ENCODE assay signal across 8 cellular contexts in genomic region chr10:102153093-102153620, GRCh38. TPM values are rescaled to one million over a fixed set of nuclear protein-coding genes. Genes with fewer than 3 reads are reported as not detected.
DNase-seq lines count a peak whose midpoint lies in the region; FAIRE-seq and TF ChIP-seq lines count a peak whose summit lies in the region.

No MANE protein-coding gene starts in this region.

- TF ChIP-seq POLR2A in H1 (IDR thresholded peaks at IDR 0.05; ENCODE audit: control extremely low read depth in 1 of 2, low read depth in 2 of 2, low read length in 2 of 2) (no peak), H54 (IDR thresholded peaks at IDR 0.05; ENCODE audit: low read depth, low read length) (no peak)

- H3K27me3 ChIP-seq in MG63: no peaks in the 10 kb centered on the region
- H3K27me3 ChIP-seq in H1 (replicated peaks in 1 of 4; ENCODE audit: control insufficient read depth in 3 of 4, extremely low read depth in 1 of 4, insufficient read depth in 3 of 4, low read length in 3 of 4): no peaks in the 10 kb centered on the region

- no peak overlapping the region for H2BK15ac ChIP-seq in H1 (ENCODE audit: low read length)

- intact Hi-C loops in CD14-positive monocyte (cut with micrococcal nuclease): loop anchor here (2.0 to 5.0 kb wide), 2 partner anchors 20 to 321 kb away; partner anchors contain the start of gene PPRC1 (in 1 of the 2)

- no peak overlapping the region for H2BK5ac ChIP-seq in H1 (ENCODE audit: low read depth, low read length)

- H3K4me3 ChIP-seq in MG63 (peak overlapping the region; percentile 98), H1 (ENCODE audit: extremely low read depth in 1 of 4, insufficient read depth in 2 of 4, low read depth in 3 of 4, low read length in 4 of 4) (peak overlapping the region; percentile 70 to 100 (median 94))

- H3K4me2 ChIP-seq in H1 (ENCODE audit: insufficient read depth in 1 of 2, low read depth in 2 of 2, low read length in 2 of 2): peak overlapping the region; percentile 71 to 80

- H3K4me1 Mint-ChIP-seq in CD14-positive monocyte (peaks cover 18% of the 10 kb centered on the region), neural crest cell (peaks cover 26% of the 10 kb centered on the region)

- peak overlapping the region; percentile 97; the same call in 1 of the 2 replicates for H3K27ac ChIP-seq in H1 (ENCODE audit: low read depth, low read length)

- POLR2A ChIA-PET in H1 (lab: Charles Lee; ENCODE audit: partially characterized antibody): interaction anchor here (1.4 to 20.0 kb wide), 9 partner anchors 1 to 51 kb away, joined by 3 to 408 read pairs (median 30); partner anchors contain the start of genes LDB1, NOLC1 and PPRC1

- no peak overlapping the region for H2BK20ac ChIP-seq in H1 (ENCODE audit: low read length)

- TF ChIP-seq RAD21 in H1 (IDR thresholded peaks at IDR 0.05 in 1 of 2, conservative IDR thresholded peaks at IDR 0.05 in 1 of 2; ENCODE audit: low read depth in 2 of 2, low read length in 2 of 2): no peak

- H3K9me3 Mint-ChIP-seq in CD14-positive monocyte: no peaks in the 10 kb centered on the region
- no peaks in the 10 kb centered on the region for H3K9me3 Mint-ChIP-seq in neural crest cell

- H3K79me1 ChIP-seq in H1 (ENCODE audit: low read depth, low read length): peaks cover 13% of the 10 kb centered on the region

- H3K56ac ChIP-seq in H1 (replicated peaks; ENCODE audit: insufficient read length, low read depth, low read length): no peak overlapping the region

- no peak for TF ChIP-seq EP300 in H1 (IDR thresholded peaks at IDR 0.05; ENCODE audit: borderline replicate concordance in 1 of 2, low read depth in 2 of 2, low read length in 2 of 2)

- H3K14ac ChIP-seq in H1 (ENCODE audit: insufficient read length): no peak overlapping the region

- H3K18ac ChIP-seq in H1 (ENCODE audit: extremely low read depth, low read length): 0 out of 2 replicates have a peak overlapping the region, but pooled peaks have one; percentile 52

- no peak overlapping the region for H2BK120ac ChIP-seq in H1 (replicated peaks; ENCODE audit: low read depth, low read length)

- no peak overlapping the region for H3K23ac ChIP-seq in H1 (ENCODE audit: insufficient read length)

- no peak for TF ChIP-seq CTCF in CD14-positive monocyte (IDR thresholded peaks at IDR 0.05)
- no peak for TF ChIP-seq CTCF in H1 (IDR thresholded peaks at IDR 0.05; ENCODE audit: control extremely low read depth in 1 of 3, insufficient read depth in 1 of 3, low read depth in 1 of 3, low read length in 3 of 3)
- TF ChIP-seq CTCF in neural crest cell (conservative IDR thresholded peaks at IDR 0.05): no peak

- no peak overlapping the region for H4K8ac ChIP-seq in H1 (ENCODE audit: extremely low read depth, insufficient read depth, low read length)

- H3K4ac ChIP-seq in H1 (replicated peaks; ENCODE audit: insufficient read length, low read depth, low read length): no peak overlapping the region

- H3K9me3 ChIP-seq in MG63: no peaks in the 10 kb centered on the region
- no peaks in the 10 kb centered on the region for H3K9me3 ChIP-seq in H1 (ENCODE audit: insufficient read depth in 2 of 2, low read depth in 1 of 2, low read length in 1 of 2)

- H3K36me3 Mint-ChIP-seq in CD14-positive monocyte: peaks cover 47 to 61% of the 10 kb centered on the region in 2 donors
- H3K36me3 Mint-ChIP-seq in neural crest cell (ENCODE audit: low read depth): peaks cover 21% of the 10 kb centered on the region

- peaks cover 8% of the 10 kb centered on the region for H3K23me2 ChIP-seq in H1 (ENCODE audit: low read depth, low read length)

- H3K4me3 Mint-ChIP-seq in CD14-positive monocyte: peak overlapping the region; percentile 87 to 95
- H3K4me3 Mint-ChIP-seq in neural crest cell: peak overlapping the region; percentile 98

- H3K27ac Mint-ChIP-seq in CD14-positive monocyte (peak overlapping the region; percentile 42 to 96 (median 94)), neural crest cell (ENCODE audit: unreplicated experiment) (peak overlapping the region; percentile 99)

- H3K9ac ChIP-seq in H1 (replicated peaks in 1 of 4; ENCODE audit: extremely low read depth in 1 of 4, low read depth in 3 of 4, low read length in 3 of 4): peak overlapping the region; percentile 86 to 100 (median 95)

- peaks cover 0 to 8% (median 4%) of the 10 kb centered on the region in 4 experiments; a peak in 5 of 7 replicates for H3K4me1 ChIP-seq in H1 (replicated peaks in 1 of 4; ENCODE audit: control insufficient read depth in 3 of 4, insufficient read depth in 4 of 4, low read length in 3 of 4)

- H3K27me3 Mint-ChIP-seq in CD14-positive monocyte (ENCODE audit: low read depth in 3 of 3) (peaks cover 0 to 6% (median 0%) of the 10 kb centered on the region in 3 donors), neural crest cell (ENCODE audit: low read depth) (no peaks in the 10 kb centered on the region)

- DNase-seq in CD14-positive monocyte (ENCODE audit: low spot score) (no peak), MG63 (no peak), H1 (ENCODE audit: low read depth in 1 of 2, low spot score in 2 of 2) (no peak), neural crest cell (ENCODE audit: low read depth, low spot score) (no peak), H54 (ENCODE audit: insufficient read length, low spot score) (no peak), NCI-H345 treated with DMSO at 0.1 percent for 48 hours (lab: John Stamatoyannopoulos, UW; ENCODE audit: unreplicated experiment) (no peak), cortex of kidney (lab: John Stamatoyannopoulos, UW) (no peak)
- no peak for DNase-seq in stimulated activated CD4-positive, alpha-beta T cell treated with anti-CD3 and anti-CD28 coated beads, Interleukin-1b, Interleukin-23, amount 100 ng/mL, for 48 hours

- H3K79me2 ChIP-seq in H1 (ENCODE audit: control insufficient read depth in 1 of 2, insufficient read depth in 2 of 2, low read length in 2 of 2): peaks cover 31 to 52% of the 10 kb centered on the region in 2 experiments

- 0 out of 2 replicates have a peak overlapping the region, but pooled peaks have one; percentile 44 for H2AK5ac ChIP-seq in H1 (ENCODE audit: low read depth, low read length)

- WGBS in H1 (ENCODE audit: extremely low coverage in 1 of 2, insufficient coverage in 1 of 2, insufficient read length in 1 of 2, insufficient replicate concordance in 2 of 2, low coverage in 1 of 2, low lambda C conversion rate in 2 of 2, missing lambda C conversion rate in 1 of 2), 2 experiments: 44% methylated on average over 5 of the region's 5 CpGs; no CpG with 5 or more reads in 1 of the 2 experiments

- H3K36me3 ChIP-seq in MG63 (peaks cover 78% of the 10 kb centered on the region), H1 (ENCODE audit: control insufficient read depth in 2 of 4, insufficient read depth in 4 of 4, low read length in 3 of 4) (peaks cover 35 to 50% (median 40%) of the 10 kb centered on the region in 4 experiments)

- CTCF ChIA-PET in H1 (lab: Charles Lee; ENCODE audit: partially characterized antibody): interaction anchor here (0.5 to 1.5 kb wide), 5 partner anchors 12 to 326 kb away, joined by 3 to 5 read pairs (median 4); partner anchors contain the start of gene PPRC1

- no peak overlapping the region for H2AFZ ChIP-seq in H1 (ENCODE audit: low read length)

- 0 out of 2 replicates have a peak overlapping the region, but pooled peaks have one; percentile 85 for H2BK12ac ChIP-seq in H1 (ENCODE audit: low read depth, low read length)

- H4K5ac ChIP-seq in H1 (ENCODE audit: insufficient read length, low read depth, low read length): no peak overlapping the region

- no peak for FAIRE-seq in H1 (lab: Jason Lieb, UNC)
- no peak for FAIRE-seq in H54 (lab: Jason Lieb, UNC)

- no peak overlapping the region for H4K91ac ChIP-seq in H1 (replicated peaks; ENCODE audit: insufficient read length, low read length)

- peaks cover 12 to 13% of the 10 kb centered on the region in 2 experiments for H4K20me1 ChIP-seq in H1 (replicated peaks in 1 of 2; ENCODE audit: control insufficient read depth in 1 of 2, insufficient read depth in 2 of 2, low read length in 2 of 2)

RNA-seq across cellular contexts. Expression of gene NOLC1, which starts 1.0 kb away (rescaled TPM):
- 10 to 100 TPM in 1 of 2 donors, 1 to 10 TPM in 1; 10.0 to 19.3 TPM for polyA plus RNA-seq in CD14-positive monocyte
- total RNA-seq in MG63 (2014; rRNA removed; shearing (Covaris generic); ENCODE audit: low replicate concordance): 120 and 134 TPM in 2 replicates
- 191 and 194 TPM in 2 replicates for total RNA-seq in H1 (2021; fragmentation: NEBNext Ultra II Directional; extraction: Animal tissue kit (Norgen Biotek cat#: 25700))
- polyA plus RNA-seq in H1 (2011; rRNA removed): 63.5 and 86.3 TPM in 2 replicates
- polyA plus RNA-seq in H1 (2011; cell fraction: cytosol; rRNA removed): 167 TPM
- polyA plus RNA-seq in H1 (2011; cell fraction: nucleus; rRNA removed): 72.4 TPM
- polyA plus RNA-seq in H1 (2012, experiment 1 of 2): 146 to 155 TPM (median 150 TPM) in 4 replicates
- 11.2 TPM for polyA plus RNA-seq in H1 (2012, experiment 2 of 2)
- polyA plus RNA-seq in H1 (2013, experiment 1 of 2): 180 TPM
- 184 TPM for polyA plus RNA-seq in H1 (2013, experiment 2 of 2)
- polyA minus RNA-seq in H1 (2011; rRNA and poly(A)+ RNA removed): 81.9 and 106 TPM in 2 replicates
- polyA minus RNA-seq in H1 (2011; cell fraction: cytosol; rRNA and poly(A)+ RNA removed): 71.8 TPM
- 41.1 TPM for polyA minus RNA-seq in H1 (2011; cell fraction: nucleus; rRNA and poly(A)+ RNA removed)
- 111 and 116 TPM in 2 replicates for total RNA-seq in neural crest cell

RNA-seq across cellular contexts. Expression of gene PPRC1, which starts 20.3 kb away (rescaled TPM):
- polyA plus RNA-seq in CD14-positive monocyte: 1 to 10 TPM; 1.1 to 2.5 TPM
- 6.7 and 13.3 TPM in 2 replicates for total RNA-seq in MG63 (2014; rRNA removed; shearing (Covaris generic); ENCODE audit: low replicate concordance)
- 86.2 and 88.4 TPM in 2 replicates for total RNA-seq in H1 (2021; fragmentation: NEBNext Ultra II Directional; extraction: Animal tissue kit (Norgen Biotek cat#: 25700))
- 46.5 and 65.3 TPM in 2 replicates for polyA plus RNA-seq in H1 (2011; rRNA removed)
- 34.7 TPM for polyA plus RNA-seq in H1 (2011; cell fraction: cytosol; rRNA removed)
- 83.7 TPM for polyA plus RNA-seq in H1 (2011; cell fraction: nucleus; rRNA removed)
- 59.8 to 81.4 TPM (median 78.6 TPM) in 4 replicates for polyA plus RNA-seq in H1 (2012, experiment 1 of 2)
- 59.2 TPM for polyA plus RNA-seq in H1 (2012, experiment 2 of 2)
- polyA plus RNA-seq in H1 (2013, experiment 1 of 2): 61.6 TPM
- 58.6 TPM for polyA plus RNA-seq in H1 (2013, experiment 2 of 2)
- 73.5 and 89.5 TPM in 2 replicates for polyA minus RNA-seq in H1 (2011; rRNA and poly(A)+ RNA removed)
- polyA minus RNA-seq in H1 (2011; cell fraction: cytosol; rRNA and poly(A)+ RNA removed): 52.6 TPM
- 53.6 TPM for polyA minus RNA-seq in H1 (2011; cell fraction: nucleus; rRNA and poly(A)+ RNA removed)
- total RNA-seq in neural crest cell: 66.3 and 68.3 TPM in 2 replicates

RNA-seq across cellular contexts. Expression of gene LDB1, which starts 33.0 kb away (rescaled TPM):
- polyA plus RNA-seq in CD14-positive monocyte (10 to 100 TPM in 1 of 2 donors, 1 to 10 TPM in 1; 8.7 to 21.9 TPM), H1 (2011; rRNA removed) (138 and 170 TPM in 2 replicates)
- 11.8 and 15.6 TPM in 2 replicates for total RNA-seq in MG63 (2014; rRNA removed; shearing (Covaris generic); ENCODE audit: low replicate concordance)
- 88.4 and 88.8 TPM in 2 replicates for total RNA-seq in H1 (2021; fragmentation: NEBNext Ultra II Directional; extraction: Animal tissue kit (Norgen Biotek cat#: 25700))
- 134 TPM for polyA plus RNA-seq in H1 (2011; cell fraction: cytosol; rRNA removed)
- polyA plus RNA-seq in H1 (2011; cell fraction: nucleus; rRNA removed): 345 TPM
- 91.5 to 105 TPM (median 97.6 TPM) in 4 replicates for polyA plus RNA-seq in H1 (2012, experiment 1 of 2)
- 61.4 TPM for polyA plus RNA-seq in H1 (2012, experiment 2 of 2)
- polyA plus RNA-seq in H1 (2013, experiment 1 of 2): 72.4 TPM
- 63.4 TPM for polyA plus RNA-seq in H1 (2013, experiment 2 of 2)
- 136 and 173 TPM in 2 replicates for polyA minus RNA-seq in H1 (2011; rRNA and poly(A)+ RNA removed)
- polyA minus RNA-seq in H1 (2011; cell fraction: cytosol; rRNA and poly(A)+ RNA removed): 72.1 TPM
- polyA minus RNA-seq in H1 (2011; cell fraction: nucleus; rRNA and poly(A)+ RNA removed): 91.2 TPM
- total RNA-seq in neural crest cell: 122 and 127 TPM in 2 replicates
